In genomic region chr5:135457424-135458071, GRCh38 we compare ENCODE assay signal across 8 cellular contexts. TPM values are rescaled to one million over a fixed set of nuclear protein-coding genes. Genes with fewer than 3 reads are reported as not detected.
DNase-seq lines count a peak whose midpoint lies in the region; ATAC-seq, FAIRE-seq and TF ChIP-seq lines count a peak whose summit lies in the region.

No MANE protein-coding gene starts in this region.

- 0 out of 2 replicates have a peak overlapping the region, but pooled peaks have one; percentile 20 for H2AFZ ChIP-seq in KMS-11 (ENCODE audit: low read depth)

- no peak overlapping the region for H3K9ac ChIP-seq in KMS-11

- H3K4me3 ChIP-seq in KMS-11 (IDR thresholded peaks at IDR 0.05; ENCODE audit: insufficient read depth, low read depth, low read length) (no peak overlapping the region), right atrium auricular region (no peak overlapping the region), small intestine (ENCODE audit: low read depth in 1 of 2, low read length in 2 of 2) (no peak overlapping the region)

- no peak overlapping the region for H3K27ac Mint-ChIP-seq in activated naive CD8-positive, alpha-beta T cell treated with anti-CD3 and anti-CD28 coated beads for 36 hours

- no peaks in the 10 kb centered on the region for H3K9me3 ChIP-seq in right atrium auricular region
- H3K9me3 ChIP-seq in small intestine (ENCODE audit: control insufficient read depth, low read depth), result no peaks in the 10 kb centered on the region

- no peaks in the 10 kb centered on the region for H3K4me1 ChIP-seq in KMS-11 (ENCODE audit: low read depth, poor library complexity, severe bottlenecking)
- H3K4me1 ChIP-seq in right atrium auricular region, result no peaks in the 10 kb centered on the region
- H3K4me1 ChIP-seq in small intestine (ENCODE audit: control insufficient read depth in 2 of 2, insufficient read depth in 1 of 2, low read depth in 1 of 2, low read length in 1 of 2), result peaks cover 0 to 3% of the 10 kb centered on the region in 2 donors

- TF ChIP-seq CTCF in KMS-11 (conservative IDR thresholded peaks at IDR 0.05; ENCODE audit: low read depth, low read length), result peak; percentile 83
- peak; percentile 75 to 84 for TF ChIP-seq CTCF in right atrium auricular region (IDR thresholded peaks at IDR 0.05)

- H3K36me3 ChIP-seq in KMS-11 (ENCODE audit: insufficient read depth) (no peaks in the 10 kb centered on the region), right atrium auricular region (no peaks in the 10 kb centered on the region), small intestine (ENCODE audit: control insufficient read depth in 2 of 2, insufficient read depth in 2 of 2, low read length in 2 of 2) (no peaks in the 10 kb centered on the region)

- H3K79me2 ChIP-seq in KMS-11 (ENCODE audit: insufficient read depth, low read depth), result no peaks in the 10 kb centered on the region

- no peak for FAIRE-seq in small intestine (lab: Jason Lieb, UNC)

- ATAC-seq in GM21529 (IDR thresholded peaks at IDR 0.05; ENCODE audit: unreplicated experiment) (peak; percentile 62), SK-N-SH treated with all-trans-retinoic acid at 6 μM for 48 hours (peak; percentile 91)

- H3K36me3 Mint-ChIP-seq in activated naive CD8-positive, alpha-beta T cell treated with anti-CD3 and anti-CD28 coated beads for 36 hours, result no peaks in the 10 kb centered on the region

- no peaks in the 10 kb centered on the region for H3K4me1 Mint-ChIP-seq in activated naive CD8-positive, alpha-beta T cell treated with anti-CD3 and anti-CD28 coated beads for 36 hours

- H3K4me3 Mint-ChIP-seq in activated naive CD8-positive, alpha-beta T cell treated with anti-CD3 and anti-CD28 coated beads for 36 hours, result no peak overlapping the region

- WGBS in small intestine, 3 donors, result 42 to 46% (median 43%) methylated on average over 9 of the region's 9 CpGs

- no peak overlapping the region for H3K27ac ChIP-seq in KMS-11
- no peak overlapping the region for H3K27ac ChIP-seq in right atrium auricular region
- H3K27ac ChIP-seq in small intestine (ENCODE audit: low read depth in 1 of 2, low read length in 1 of 2), result no peak overlapping the region

- DNase-seq in EH (ENCODE audit: low read depth) (peak; percentile 40), right atrium auricular region (ENCODE audit: low spot score) (no peak), small intestine (peak; percentile 64), middle frontal gyrus (ENCODE audit: extremely low spot score, low spot score) (no peak)
- peak; percentile 54 for DNase-seq in activated naive CD8-positive, alpha-beta T cell treated with anti-CD3 and anti-CD28 coated beads for 36 hours

- H4K20me1 ChIP-seq in KMS-11 (ENCODE audit: insufficient read depth), result no peaks in the 10 kb centered on the region

- no peaks in the 10 kb centered on the region for H3K9me3 Mint-ChIP-seq in activated naive CD8-positive, alpha-beta T cell treated with anti-CD3 and anti-CD28 coated beads for 36 hours

- H3K27me3 Mint-ChIP-seq in activated naive CD8-positive, alpha-beta T cell treated with anti-CD3 and anti-CD28 coated beads for 36 hours, result peaks cover 4% of the 10 kb centered on the region

- H3K4me2 ChIP-seq in KMS-11, result no peak overlapping the region

- H3K27me3 ChIP-seq in KMS-11 (ENCODE audit: insufficient read depth, low read depth) (no peaks in the 10 kb centered on the region), right atrium auricular region (no peaks in the 10 kb centered on the region), small intestine (ENCODE audit: control insufficient read depth in 2 of 2, insufficient read depth in 2 of 2, low read length in 2 of 2) (no peaks in the 10 kb centered on the region)

TF ChIP-seq in SK-N-SH treated with all-trans-retinoic acid at 6 μM for 48 hours, 23 proteins besides CTCF, POLR2A, EP300 and RAD21 (continues in another document):
- no peak for TF ChIP-seq ZNF70 (CRISPR knock-in tag; IDR thresholded peaks at IDR 0.05)
- TF ChIP-seq ESRRG (CRISPR knock-in tag; IDR thresholded peaks at IDR 0.05), result no peak
- TF ChIP-seq TSHZ2 (CRISPR knock-in tag; IDR thresholded peaks at IDR 0.05), result no peak
- TF ChIP-seq POU6F1 (CRISPR knock-in tag; IDR thresholded peaks at IDR 0.05; ENCODE audit: borderline replicate concordance, low read depth), result no peak
- no peak for TF ChIP-seq SNAI2 (CRISPR knock-in tag; IDR thresholded peaks at IDR 0.05)
- no peak for TF ChIP-seq ZNF565 (CRISPR knock-in tag; conservative IDR thresholded peaks at IDR 0.05; ENCODE audit: low read depth)
- no peak for TF ChIP-seq ISL1 (CRISPR knock-in tag; IDR thresholded peaks at IDR 0.05)
- no peak for TF ChIP-seq ZFP30 (CRISPR knock-in tag; IDR thresholded peaks at IDR 0.05)
- TF ChIP-seq PPARA (CRISPR knock-in tag; IDR thresholded peaks at IDR 0.05; ENCODE audit: borderline replicate concordance), result no peak
- no peak for TF ChIP-seq ZNF8 (CRISPR knock-in tag; IDR thresholded peaks at IDR 0.05)
- no peak for TF ChIP-seq OSR1 (CRISPR knock-in tag; IDR thresholded peaks at IDR 0.05)
- no peak for TF ChIP-seq BACH2 (CRISPR knock-in tag; IDR thresholded peaks at IDR 0.05; ENCODE audit: borderline replicate concordance)
- TF ChIP-seq ARNTL (CRISPR knock-in tag; IDR thresholded peaks at IDR 0.05; ENCODE audit: borderline replicate concordance, low read depth), result no peak
- no peak for TF ChIP-seq ZC3H10 (CRISPR knock-in tag; IDR thresholded peaks at IDR 0.05)
- TF ChIP-seq TCF4 (CRISPR knock-in tag; IDR thresholded peaks at IDR 0.05; ENCODE audit: borderline replicate concordance), result no peak
- no peak for TF ChIP-seq CSRNP3 (CRISPR knock-in tag; IDR thresholded peaks at IDR 0.05)

RNA-seq across cellular contexts. Expression of gene TIFAB, which starts 5.4 kb away (rescaled TPM):
- not detected for total RNA-seq in activated naive CD8-positive, alpha-beta T cell treated with anti-CD3 and anti-CD28 coated beads for 36 hours
- not detected for total RNA-seq in right atrium auricular region
- polyA plus RNA-seq in small intestine, result under 1 TPM in 2 of 3 donors, not detected in 1; 0.07 to 0.27 TPM

RNA-seq across cellular contexts. Expression of gene DCANP1, which starts 10.4 kb away (rescaled TPM):
- total RNA-seq in activated naive CD8-positive, alpha-beta T cell treated with anti-CD3 and anti-CD28 coated beads for 36 hours, result not detected
- total RNA-seq in right atrium auricular region, result not detected
- under 1 TPM in 1 of 3 donors, not detected in 2; 0.01 TPM for polyA plus RNA-seq in small intestine

RNA-seq across cellular contexts. Expression of gene MACROH2A1, which starts 58.5 kb away (rescaled TPM):
- 100 to 1,000 TPM; 201 to 208 TPM for total RNA-seq in activated naive CD8-positive, alpha-beta T cell treated with anti-CD3 and anti-CD28 coated beads for 36 hours
- 100 to 1,000 TPM; 149 to 179 TPM for total RNA-seq in right atrium auricular region
- 100 to 1,000 TPM; 154 to 223 (median 198) TPM for polyA plus RNA-seq in small intestine

Comparison
In these comparisons a context has a peak if more than half of its experiments do, and no peak if none do; other contexts are left out.
1. DNase-seq: peak in EH (single experiment), activated naive CD8-positive, alpha-beta T cell treated with anti-CD3 and anti-CD28 coated beads for 36 hours (single experiment) and small intestine (single experiment); none in right atrium auricular region (single experiment) and middle frontal gyrus (single experiment).